Comparison of ENCODE assay signal across 14 cellular contexts in genomic region chr18:37395631-37396030, GRCh38.
"Had no signal": no experiment of that assay in that cellular context is flagged by ENCODE, and none has a peak within 500 bp of the region (broad histone marks: within the 10 kb centered on the region; RNA-seq: fewer than 3 reads in every experiment).

No MANE protein-coding gene starts in this region.

- H3K27ac Mint-ChIP-seq: naive thymus-derived CD4-positive, alpha-beta T cell had no signal

- H3K36me3 ChIP-seq: thyroid gland, upper lobe of left lung, uterus had no signal

- H3K36me3 Mint-ChIP-seq: naive thymus-derived CD4-positive, alpha-beta T cell had no signal

- H2AFZ ChIP-seq: hepatocyte had no signal

- H3K4me1 ChIP-seq: foreskin keratinocyte, uterus had no signal

- H3K27me3 ChIP-seq: thyroid gland, upper lobe of left lung, uterus had no signal

- H3K27ac ChIP-seq: foreskin keratinocyte, hepatocyte, thyroid gland, uterus had no signal

- DNase-seq: cerebellar nuclear complex; dermis blood vessel endothelial cell; erythroblast; foreskin keratinocyte; kidney glomerular epithelial cell; naive thymus-derived CD4-positive, alpha-beta T cell; stimulated activated CD4-positive, alpha-beta T cell treated with anti-CD3 and anti-CD28 coated beads, Interleukin-2, amount 100 ng/mL, for 24 hours; stimulated activated CD4-positive, alpha-beta T cell treated with anti-CD3 and anti-CD28 coated beads, Interleukin-4, amount 100 ng/mL, for 4 hours; stimulated activated naive CD4-positive, alpha-beta T cell; thyroid gland; upper lobe of left lung; uterus had no signal

- H3K4me3 ChIP-seq: hepatocyte, thyroid gland, upper lobe of left lung, uterus had no signal

- H3K9me3 ChIP-seq: thyroid gland, upper lobe of left lung, uterus had no signal

- H3K4me2 ChIP-seq: hepatocyte had no signal

- ATAC-seq: foreskin keratinocyte; naive thymus-derived CD4-positive, alpha-beta T cell; sciatic nerve had no signal
